Comparison of ENCODE assay signal across 8 cellular contexts in the genomic region with DNA sequence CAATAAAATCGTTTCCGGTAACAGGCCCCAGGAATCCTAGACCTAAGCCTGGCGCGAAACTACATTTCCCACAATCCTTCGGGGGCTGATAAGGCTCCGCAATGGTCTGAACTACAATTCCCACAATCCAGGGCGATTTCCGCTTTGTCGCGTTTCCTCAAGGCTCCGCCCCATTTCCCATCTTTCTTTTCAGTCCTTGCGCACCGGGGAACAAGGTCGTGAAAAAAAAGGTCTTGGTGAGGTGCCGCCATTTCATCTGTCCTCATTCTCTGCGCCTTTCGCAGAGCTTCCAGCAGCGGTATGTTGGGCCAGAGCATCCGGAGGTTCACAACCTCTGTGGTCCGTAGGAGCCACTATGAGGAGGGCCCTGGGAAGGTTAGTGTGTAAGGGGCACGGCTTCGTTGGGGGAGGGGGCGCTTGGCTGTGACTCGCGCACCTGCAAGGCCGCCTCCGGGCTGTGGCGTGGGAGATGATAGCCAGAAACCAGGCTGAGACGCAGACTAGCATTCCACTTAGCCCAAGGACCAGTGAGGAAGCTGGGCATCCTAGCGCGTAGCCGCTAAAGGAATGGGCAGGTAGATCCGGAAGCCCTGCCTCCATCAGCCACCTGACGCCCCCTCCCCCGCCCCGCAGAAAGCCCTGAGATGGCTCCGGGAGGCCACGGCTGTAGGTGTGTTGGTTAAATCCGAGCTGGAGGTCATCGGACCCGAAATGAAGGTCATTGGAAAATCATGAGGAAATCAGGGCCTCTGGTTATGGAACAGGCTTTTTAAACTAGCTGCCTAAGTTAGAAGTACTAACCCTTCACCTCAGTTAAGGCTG. TPM values are rescaled to one million over a fixed set of nuclear protein-coding genes. Genes with fewer than 3 reads are reported as not detected.
DNase-seq lines count a peak whose midpoint lies in the region; ATAC-seq and TF ChIP-seq lines count a peak whose summit lies in the region.

Gene COX7C (plus strand): TSS at position 186 of the 822 bp plus-strand sequence. CDS start 115 bp downstream, at position 301.

- peak within 1 kb of the TSS; percentile 89 for H3K4me3 ChIP-seq in LNCaP clone FGC (ENCODE audit: low read depth, low read length)

- H3K4me3 Mint-ChIP-seq in activated T-helper 17 cell treated with anti-CD3 and anti-CD28 coated beads, Interleukin-2, amount 50 U/mL, for 72 hours, result peak within 1 kb of the TSS; percentile 98
- peak within 1 kb of the TSS; percentile 99 to 100 (median 100) for H3K4me3 Mint-ChIP-seq in naive B cell
- peak within 1 kb of the TSS; percentile 100 for H3K4me3 Mint-ChIP-seq in stimulated activated memory B cell treated with anti-CD40 and anti-IgM and Interleukin-4, amounts not matched to agents 10 μg/mL and 1 μg/mL and 100 μg/mL, for 72 hours

- POLR2A ChIA-PET in RWPE1 (lab: Yijun Ruan, JAX; ENCODE audit: low non-redundant PET), result no interaction called here

- TF ChIP-seq CTCF in LNCaP clone FGC (IDR thresholded peaks at IDR 0.05; ENCODE audit: control insufficient read depth, extremely low read depth, insufficient read depth) (no peak), RWPE1 (conservative IDR thresholded peaks at IDR 0.05; ENCODE audit: low read depth) (no peak)

- peaks cover 9% of the 10 kb centered on the region for H3K27me3 Mint-ChIP-seq in activated T-helper 17 cell treated with anti-CD3 and anti-CD28 coated beads, Interleukin-2, amount 50 U/mL, for 72 hours
- H3K27me3 Mint-ChIP-seq in naive B cell, result peaks cover 9 to 14% (median 13%) of the 10 kb centered on the region in 3 donors
- H3K27me3 Mint-ChIP-seq in stimulated activated memory B cell treated with anti-CD40 and anti-IgM and Interleukin-4, amounts not matched to agents 10 μg/mL and 1 μg/mL and 100 μg/mL, for 72 hours, result peaks cover 10% of the 10 kb centered on the region

- DNase-seq in Daoy (ENCODE audit: low read depth) (peak; percentile 96), GOT3 (lab: John Stamatoyannopoulos, UW) (peak; percentile 54), LNCaP clone FGC (ENCODE audit: low read depth) (peak; percentile 96), RWPE1 (ENCODE audit: low spot score) (peak; percentile 96), fibroblast of gingiva (ENCODE audit: low read depth) (peak; percentile 92), naive B cell (peak; percentile 93)

- CTCF ChIA-PET in RWPE1 (lab: Yijun Ruan, JAX), result no interaction called here

- H3K9me3 Mint-ChIP-seq in activated T-helper 17 cell treated with anti-CD3 and anti-CD28 coated beads, Interleukin-2, amount 50 U/mL, for 72 hours, result peaks cover 5% of the 10 kb centered on the region
- peaks cover 0 to 3% (median 0%) of the 10 kb centered on the region in 7 donors for H3K9me3 Mint-ChIP-seq in naive B cell
- H3K9me3 Mint-ChIP-seq in stimulated activated memory B cell treated with anti-CD40 and anti-IgM and Interleukin-4, amounts not matched to agents 10 μg/mL and 1 μg/mL and 100 μg/mL, for 72 hours, result peaks cover 3% of the 10 kb centered on the region

- H3K4me1 Mint-ChIP-seq in activated T-helper 17 cell treated with anti-CD3 and anti-CD28 coated beads, Interleukin-2, amount 50 U/mL, for 72 hours, result peaks cover 12% of the 10 kb centered on the region
- H3K4me1 Mint-ChIP-seq in naive B cell, result peaks cover 7 to 28% (median 11%) of the 10 kb centered on the region in 3 donors
- H3K4me1 Mint-ChIP-seq in stimulated activated memory B cell treated with anti-CD40 and anti-IgM and Interleukin-4, amounts not matched to agents 10 μg/mL and 1 μg/mL and 100 μg/mL, for 72 hours, result peaks cover 6% of the 10 kb centered on the region

- peak; percentile 99 for ATAC-seq in activated T-helper 17 cell treated with anti-CD3 and anti-CD28 coated beads, Interleukin-2, amount 50 U/mL, for 72 hours (replicated peaks)
- peak; percentile 91 to 94 for ATAC-seq in naive B cell (ENCODE audit: low read depth in 2 of 2)
- ATAC-seq in stimulated activated memory B cell treated with anti-CD40 and anti-IgM and Interleukin-4, amounts not matched to agents 10 μg/mL and 1 μg/mL and 100 μg/mL, for 72 hours, result peak; percentile 99

- peak within 1 kb of the TSS; percentile 98 for H3K27ac Mint-ChIP-seq in activated T-helper 17 cell treated with anti-CD3 and anti-CD28 coated beads, Interleukin-2, amount 50 U/mL, for 72 hours
- H3K27ac Mint-ChIP-seq in naive B cell, result peak within 1 kb of the TSS; percentile 93 to 100 (median 100)
- H3K27ac Mint-ChIP-seq in stimulated activated memory B cell treated with anti-CD40 and anti-IgM and Interleukin-4, amounts not matched to agents 10 μg/mL and 1 μg/mL and 100 μg/mL, for 72 hours, result peak within 1 kb of the TSS; percentile 97

- peaks cover 58% of the 10 kb centered on the region for H3K36me3 Mint-ChIP-seq in activated T-helper 17 cell treated with anti-CD3 and anti-CD28 coated beads, Interleukin-2, amount 50 U/mL, for 72 hours (ENCODE audit: low read depth)
- peaks cover 19 to 28% of the 10 kb centered on the region in 2 donors for H3K36me3 Mint-ChIP-seq in naive B cell
- peaks cover 35% of the 10 kb centered on the region for H3K36me3 Mint-ChIP-seq in stimulated activated memory B cell treated with anti-CD40 and anti-IgM and Interleukin-4, amounts not matched to agents 10 μg/mL and 1 μg/mL and 100 μg/mL, for 72 hours

- peak within 1 kb of the TSS; percentile 78 for H3K27ac ChIP-seq in RWPE1

RNA-seq across cellular contexts. Expression of gene COX7C, which starts in this region (rescaled TPM):
- 539 and 714 TPM in 2 replicates for total RNA-seq in Daoy (2014; rRNA removed; shearing (Covaris generic))
- total RNA-seq in activated T-helper 17 cell treated with anti-CD3 and anti-CD28 coated beads, Interleukin-2, amount 50 U/mL, for 72 hours, result 100 to 1,000 TPM; 422 to 530 TPM
- 100 to 1,000 TPM; 566 to 776 (median 704) TPM for polyA plus RNA-seq in naive B cell (ENCODE audit: low read depth in 6 of 6)

Comparison
In these comparisons a context has a peak if more than half of its experiments do, and no peak if none do; other contexts are left out.
1. Peak in every context shown above with its lines: DNase-seq, ATAC-seq, H3K4me3 ChIP-seq and H3K27ac ChIP-seq.